ENCODE assay signal across 8 cellular contexts in the genomic region with DNA sequence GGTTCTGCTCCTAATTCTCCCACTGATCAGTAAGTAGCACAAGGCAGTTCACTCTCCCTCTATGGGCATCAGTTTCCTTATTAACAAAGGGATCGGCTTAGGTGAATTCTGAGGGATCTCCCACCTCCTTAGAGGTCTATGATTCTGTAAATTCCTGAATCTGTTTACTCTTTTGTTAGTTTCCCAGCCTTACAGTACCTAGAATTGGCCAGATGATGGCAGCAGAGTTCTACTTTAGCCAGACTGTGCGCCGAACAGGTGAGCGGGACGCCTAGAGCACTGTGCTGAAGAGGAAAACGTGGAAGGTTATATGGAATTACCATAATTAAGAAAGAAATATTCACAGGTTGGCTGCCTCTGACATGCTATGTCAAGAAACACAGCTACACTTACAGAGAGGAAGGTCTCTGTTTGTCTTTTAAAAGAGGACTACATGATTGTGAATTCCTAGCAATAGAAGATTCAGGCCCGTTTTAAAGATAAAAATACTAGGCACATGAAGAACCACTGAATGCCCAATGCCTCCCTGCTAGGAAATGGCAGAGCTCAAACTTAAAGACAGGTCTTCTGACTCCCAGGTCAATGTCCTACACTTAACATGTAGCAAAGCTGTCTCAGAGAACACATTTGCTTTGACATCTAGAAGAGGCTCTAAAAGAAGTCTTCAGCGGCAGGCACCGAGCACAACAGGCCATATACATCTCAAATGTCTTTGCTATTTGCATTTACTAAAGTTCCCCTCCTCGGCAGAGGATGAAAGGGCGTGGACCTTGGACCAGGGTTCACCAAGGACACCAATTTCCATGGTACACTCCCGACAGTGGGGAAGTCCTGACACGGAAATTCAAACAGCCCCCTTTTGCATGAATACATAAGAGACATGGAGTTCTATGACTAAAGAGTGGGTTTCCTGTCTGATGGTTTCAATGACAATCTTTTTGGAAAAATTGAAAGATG.
A peak's percentile ranks its signal among the peaks of the same experiment; 100 is the strongest.
DNase-seq lines count a peak whose midpoint lies in the region; ATAC-seq and TF ChIP-seq lines count a peak whose summit lies in the region.

No MANE protein-coding gene starts in this region.

- H3K36me3 Mint-ChIP-seq in naive B cell: no peaks in the 10 kb centered on the region

- H3K9me3 ChIP-seq in testis: no peaks in the 10 kb centered on the region

- ATAC-seq in GM19328 (IDR thresholded peaks at IDR 0.05; ENCODE audit: unreplicated experiment): peak; percentile 97
- ATAC-seq in HG03196 (IDR thresholded peaks at IDR 0.05; ENCODE audit: unreplicated experiment): peak; percentile 91
- peak; percentile 34 to 57 for ATAC-seq in naive B cell (ENCODE audit: low read depth in 2 of 2)

- H3K9me3 Mint-ChIP-seq in naive B cell: no peaks in the 10 kb centered on the region

- H3K27me3 ChIP-seq in testis: no peaks in the 10 kb centered on the region

- 26 to 27% methylated on average over 13 of the region's 13 CpGs for WGBS in testis, 2 donors

- H3K4me1 ChIP-seq in testis: no peaks in the 10 kb centered on the region

- H3K4me3 Mint-ChIP-seq in naive B cell: no peak overlapping the region

- H3K36me3 ChIP-seq in testis (ENCODE audit: low read depth, missing control alignments): no peaks in the 10 kb centered on the region

- no peak for TF ChIP-seq POLR2A in testis (IDR thresholded peaks at IDR 0.05)

- no peak overlapping the region for H3K27ac ChIP-seq in testis

- H3K27ac Mint-ChIP-seq in naive B cell: peak overlapping the region in 1 of 6 donors; percentile 16

- intact Hi-C loops in testis (cut with DNase I; ENCODE audit: low total_unique reads): no loop called here

- H3K4me3 ChIP-seq in epithelial cell of proximal tubule (ENCODE audit: low read depth, low read length) (no peak overlapping the region), testis (no peak overlapping the region)

- peaks cover 0 to 4% (median 0%) of the 10 kb centered on the region in 3 donors for H3K4me1 Mint-ChIP-seq in naive B cell

- DNase-seq in COR-L47 (lab: John Stamatoyannopoulos, UW): peak; percentile 82
- peak; percentile 69 for DNase-seq in NCI-H345 treated with DMSO at 0.1 percent for 48 hours (lab: John Stamatoyannopoulos, UW; ENCODE audit: unreplicated experiment)
- peak; percentile 27 for DNase-seq in activated CD4-positive, alpha-beta T cell treated with anti-CD3 and anti-CD28 coated beads, Interleukin-2, amount 50 U/mL, for 4 hours
- DNase-seq in epithelial cell of proximal tubule (ENCODE audit: low read depth): peak; percentile 15
- peak; percentile 40 for DNase-seq in naive B cell
- DNase-seq in testis: peak; percentile 83

- TF ChIP-seq CTCF in epithelial cell of proximal tubule (conservative IDR thresholded peaks at IDR 0.05; ENCODE audit: low read depth, low read length): peak; percentile 90
- peak; percentile 63 to 77 (median 66) for TF ChIP-seq CTCF in testis (IDR thresholded peaks at IDR 0.05)

- H3K27me3 Mint-ChIP-seq in naive B cell: peaks cover 20 to 47% (median 45%) of the 10 kb centered on the region in 3 donors

Comparison
In these comparisons a context has a peak if more than half of its experiments do, and no peak if none do; other contexts are left out.
1. DNase-seq: peak in every context shown above with its lines; median percentile 83 in testis; 82 in COR-L47; 69 in NCI-H345 treated with DMSO at 0.1 percent for 48 hours; 40 in naive B cell; 27 in activated CD4-positive, alpha-beta T cell treated with anti-CD3 and anti-CD28 coated beads, Interleukin-2, amount 50 U/mL, for 4 hours; 15 in epithelial cell of proximal tubule.
2. ATAC-seq: peak in every context shown above with its lines; median percentile 97 in GM19328; 91 in HG03196; 46 in naive B cell.